Comparison of ENCODE assay signal across 11 cellular contexts in the genomic region with DNA sequence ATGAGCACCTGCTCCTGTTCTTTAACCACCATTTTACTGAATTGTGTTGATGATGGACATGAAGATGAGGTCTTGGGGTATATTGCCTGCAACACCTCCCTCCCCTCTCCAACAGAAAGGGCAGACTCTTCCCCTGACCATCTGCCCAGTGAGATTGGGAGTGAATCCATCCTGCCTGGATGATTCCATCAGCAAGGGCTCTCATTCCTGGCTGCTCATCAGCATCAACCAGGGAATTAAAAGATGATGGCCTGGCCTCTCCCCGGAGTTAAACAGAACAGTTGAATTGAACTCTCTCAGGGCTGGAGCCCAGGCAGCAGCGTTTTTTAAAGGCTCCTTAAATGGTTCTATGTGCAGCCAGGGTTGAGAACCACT.
DNase-seq lines count a peak whose midpoint lies in the region; TF ChIP-seq lines count a peak whose summit lies in the region.
"Had no signal": no experiment of that assay in that cellular context is flagged by ENCODE, and none has a peak within 500 bp of the region (broad histone marks: within the 10 kb centered on the region; RNA-seq: fewer than 3 reads in every experiment).

No MANE protein-coding gene starts in this region.

- DNase-seq in DMS 273 (lab: John Stamatoyannopoulos, UW; ENCODE audit: unreplicated experiment) (peak; percentile 55), DMS 273 treated with DMSO at 0.1 percent for 48 hours (lab: John Stamatoyannopoulos, UW) (no peak), tibial artery (no peak), COLO668 (lab: John Stamatoyannopoulos, UW; ENCODE audit: unreplicated experiment) (no peak), cerebellar cortex (ENCODE audit: low spot score) (no peak), GM03348 (ENCODE audit: low spot score) (no peak)
- DNase-seq: 8988T, GDM1 had no signal

- H3K4me3 ChIP-seq in duodenal mucosa (ENCODE audit: low read depth in 1 of 2, low read length in 2 of 2) (no peak overlapping the region), mucosa of rectum (ENCODE audit: low read length in 2 of 2) (no peak overlapping the region), tibial artery (no peak overlapping the region)
- H3K4me3 ChIP-seq: SK-N-MC had no signal

- H3K36me3 ChIP-seq in duodenal mucosa (ENCODE audit: control insufficient read depth in 1 of 2, insufficient read depth in 2 of 2, low read length in 2 of 2), result no peaks in the 10 kb centered on the region
- no peaks in the 10 kb centered on the region for H3K36me3 ChIP-seq in mucosa of rectum (ENCODE audit: control insufficient read depth in 2 of 2, insufficient read depth in 2 of 2, low read length in 2 of 2)
- no peaks in the 10 kb centered on the region for H3K36me3 ChIP-seq in tibial artery

- H3K9me3 ChIP-seq in duodenal mucosa (ENCODE audit: control insufficient read depth in 1 of 2, low read length in 2 of 2) (no peaks in the 10 kb centered on the region), mucosa of rectum (ENCODE audit: control insufficient read depth in 2 of 2, low read length in 2 of 2) (no peaks in the 10 kb centered on the region), tibial artery (no peaks in the 10 kb centered on the region)

- TF ChIP-seq CTCF in tibial artery (IDR thresholded peaks at IDR 0.05), result no peak

- H3K27ac ChIP-seq in duodenal mucosa (ENCODE audit: low read depth, low read length) (peak overlapping the region; percentile 89), mucosa of rectum (ENCODE audit: low read depth in 2 of 2, low read length in 2 of 2) (peak overlapping the region; percentile 89 to 91), tibial artery (peak overlapping the region; percentile 79 to 82)
- H3K27ac ChIP-seq: SK-N-MC had no signal

- H3K27me3 ChIP-seq in duodenal mucosa (ENCODE audit: control insufficient read depth in 1 of 2, insufficient read depth in 2 of 2, low read length in 2 of 2) (no peaks in the 10 kb centered on the region), mucosa of rectum (ENCODE audit: control insufficient read depth in 2 of 2, insufficient read depth in 2 of 2, low read length in 2 of 2) (no peaks in the 10 kb centered on the region), tibial artery (peaks cover 0 to under 1% of the 10 kb centered on the region in 2 donors)

- peak overlapping the region; percentile 37 to 63 for H3K9ac ChIP-seq in duodenal mucosa (ENCODE audit: low read depth in 1 of 2, low read length in 2 of 2)
- peak overlapping the region in 1 of 2 donors; percentile 57 for H3K9ac ChIP-seq in mucosa of rectum (ENCODE audit: low read depth in 1 of 2, low read length in 2 of 2)

- intact Hi-C loops in tibial artery (cut with DNase I; ENCODE audit: low total_unique reads), result loop anchor here (5.0 to 10.0 kb wide), 2 partner anchors 63 to 70 kb away; no protein-coding TSS in a partner anchor

- peaks cover 63 to 77% of the 10 kb centered on the region in 2 donors for H3K4me1 ChIP-seq in duodenal mucosa (ENCODE audit: control insufficient read depth in 1 of 2, insufficient read depth in 2 of 2, low read length in 2 of 2)
- peaks cover 34 to 62% of the 10 kb centered on the region in 2 donors for H3K4me1 ChIP-seq in mucosa of rectum (ENCODE audit: control insufficient read depth in 2 of 2, insufficient read depth in 2 of 2, low read length in 2 of 2)
- peaks cover 0 to 37% (median 26%) of the 10 kb centered on the region in 4 donors for H3K4me1 ChIP-seq in tibial artery
